In genomic region chr1:38918568-38918967, GRCh38 we compare ENCODE assay signal across 1 cellular context.
TF ChIP-seq lines count a peak whose summit lies in the region.

No MANE protein-coding gene starts in this region.

TF ChIP-seq in K562, 482 proteins besides CTCF, POLR2A, EP300 and RAD21:
- TF ChIP-seq MAFF (IDR thresholded peaks at IDR 0.05; ENCODE audit: low read length) (no peak), CUX1 (CRISPR knock-in tag; IDR thresholded peaks at IDR 0.05) (no peak), ZNF778 (CRISPR knock-in tag; IDR thresholded peaks at IDR 0.05) (no peak), ZNF407 (IDR thresholded peaks at IDR 0.05; ENCODE audit: low read depth) (no peak)
